Comparison of ENCODE assay signal across 8 cellular contexts in genomic region chr19:43983544-43983911, GRCh38. TPM values are rescaled to one million over a fixed set of nuclear protein-coding genes. Genes with fewer than 3 reads are reported as not detected.
DNase-seq lines count a peak whose midpoint lies in the region; ATAC-seq and TF ChIP-seq lines count a peak whose summit lies in the region.

No MANE protein-coding gene starts in this region.

- no TSS peak for BruUV-seq in OCI-LY7 (replicated peaks; lab: Mats Ljungman, UMichigan)

- H3K4me1 Mint-ChIP-seq in central memory CD8-positive, alpha-beta T cell: peaks cover 8% of the 10 kb centered on the region

- WGBS in ovary, 3 donors: 70 to 82% (median 79%) methylated on average over 2 of the region's 2 CpGs

- POLR2A ChIA-PET in OCI-LY7 (lab: Charles Lee): no interaction called here

- no peaks in the 10 kb centered on the region for H3K9me3 ChIP-seq in ovary
- no peaks in the 10 kb centered on the region for H3K9me3 ChIP-seq in OCI-LY7 (ENCODE audit: low read length)

- CTCF ChIA-PET in OCI-LY7 (lab: Charles Lee; ENCODE audit: unreplicated experiment): no interaction called here

- no peaks in the 10 kb centered on the region for H3K27me3 ChIP-seq in ovary

- H3K79me2 ChIP-seq in OCI-LY7 (ENCODE audit: insufficient read depth, low read depth, low read length): no peaks in the 10 kb centered on the region

- H3K4me2 ChIP-seq in OCI-LY7 (ENCODE audit: low read length): no peak overlapping the region

- H3K4me1 ChIP-seq in ovary (ENCODE audit: insufficient read depth): no peaks in the 10 kb centered on the region
- no peaks in the 10 kb centered on the region for H3K4me1 ChIP-seq in OCI-LY7 (ENCODE audit: insufficient read depth, low read length, poor library complexity, severe bottlenecking)

- H4K20me1 ChIP-seq in OCI-LY7 (ENCODE audit: insufficient read depth, low read length): no peaks in the 10 kb centered on the region

- TF ChIP-seq EP300 in ovary (IDR thresholded peaks at IDR 0.05): no peak

- TF ChIP-seq POLR2A in ovary (IDR thresholded peaks at IDR 0.05): no peak

- H2AFZ ChIP-seq in OCI-LY7 (ENCODE audit: low read length): no peak overlapping the region

- H3K27me3 Mint-ChIP-seq in central memory CD8-positive, alpha-beta T cell: no peaks in the 10 kb centered on the region

- peak; percentile 16 for ATAC-seq in HG03196 (IDR thresholded peaks at IDR 0.05; ENCODE audit: unreplicated experiment)
- no peak for ATAC-seq in central memory CD8-positive, alpha-beta T cell (replicated peaks; ENCODE audit: extremely low read depth, poor library complexity, severe bottlenecking)

- H3K27ac Mint-ChIP-seq in central memory CD8-positive, alpha-beta T cell (ENCODE audit: low read depth): peak overlapping the region; percentile 75

- intact Hi-C loops in ovary (cut with DNase I) (no loop called here), OCI-LY7 (cut with micrococcal nuclease; ENCODE audit: unreplicated experiment) (no loop called here)

- H3K36me3 ChIP-seq in ovary: no peaks in the 10 kb centered on the region
- no peaks in the 10 kb centered on the region for H3K36me3 ChIP-seq in OCI-LY7 (ENCODE audit: insufficient read depth, low read length)

- DNase-seq in central memory CD8-positive, alpha-beta T cell (ENCODE audit: low spot score in 2 of 2): no peak
- DNase-seq in ovary: no peak
- DNase-seq in NCI-H748 treated with DMSO at 0.1 percent for 48 hours (lab: John Stamatoyannopoulos, UW): no peak
- DNase-seq in substantia nigra (lab: John Stamatoyannopoulos, UW): no peak
- no peak for DNase-seq in OCI-LY7 (ENCODE audit: low spot score)
- DNase-seq in NCI-H2171 treated with DMSO at 0.1 percent for 48 hours (lab: John Stamatoyannopoulos, UW): no peak

- H3K9me2 ChIP-seq in OCI-LY7 (ENCODE audit: insufficient read depth, low read length): no peaks in the 10 kb centered on the region

- H3K4me3 ChIP-seq in GM08714 (ENCODE audit: low read length) (peak overlapping the region; percentile 83; the same call in 1 of the 2 replicates), ovary (peak overlapping the region; percentile 71), OCI-LY7 (ENCODE audit: low read depth, low read length, poor library complexity, severe bottlenecking) (no peak overlapping the region)

- no peak overlapping the region for H3K27ac ChIP-seq in ovary
- H3K27ac ChIP-seq in substantia nigra (ENCODE audit: low read depth, low read length, poor library complexity, severe bottlenecking): no peak overlapping the region
- no peak overlapping the region for H3K27ac ChIP-seq in OCI-LY7 (ENCODE audit: low read depth, low read length, poor library complexity, severe bottlenecking)

- H3K36me3 Mint-ChIP-seq in central memory CD8-positive, alpha-beta T cell (ENCODE audit: insufficient read depth): peaks cover 2% of the 10 kb centered on the region

- H3K4me3 Mint-ChIP-seq in central memory CD8-positive, alpha-beta T cell: peak overlapping the region; percentile 89

- H3K9me3 Mint-ChIP-seq in central memory CD8-positive, alpha-beta T cell: peaks cover 1% of the 10 kb centered on the region

- TF ChIP-seq CTCF in ovary (IDR thresholded peaks at IDR 0.05) (no peak), OCI-LY7 (conservative IDR thresholded peaks at IDR 0.05; ENCODE audit: low read length) (no peak)

RNA-seq across cellular contexts. Expression of gene ZNF155, which starts 0.5 kb away (rescaled TPM):
- 10 to 100 TPM in 5 of 7 donors, 1 to 10 TPM in 2; 3.7 to 13.2 (median 10.7) TPM for total RNA-seq in ovary
- 1 to 10 TPM; 6.4 to 9.7 TPM for polyA plus RNA-seq in ovary
- total RNA-seq in OCI-LY7 (2014; rRNA removed; shearing (Covaris generic)): not detected in 2 replicates
- not detected in 2 replicates for total RNA-seq in OCI-LY7 (2022)

RNA-seq across cellular contexts. Expression of gene ZNF230, which starts 19.2 kb away (rescaled TPM):
- 10 to 100 TPM in 1 of 7 donors, 1 to 10 TPM in 6; 2.6 to 11.2 (median 4.4) TPM for total RNA-seq in ovary
- 1 to 10 TPM; 3.5 to 4.1 TPM for polyA plus RNA-seq in ovary
- 1.7 and 1.8 TPM in 2 replicates for total RNA-seq in OCI-LY7 (2014; rRNA removed; shearing (Covaris generic))
- 1.6 and 2.8 TPM in 2 replicates for total RNA-seq in OCI-LY7 (2022)

RNA-seq across cellular contexts. Expression of gene ZNF221, which starts 32.5 kb away (rescaled TPM):
- 10 to 100 TPM in 1 of 7 donors, 1 to 10 TPM in 6; 2.2 to 11.5 (median 8.0) TPM for total RNA-seq in ovary
- 1 to 10 TPM; 2.3 to 3.3 TPM for polyA plus RNA-seq in ovary
- 0.21 and 0.28 TPM in 2 replicates for total RNA-seq in OCI-LY7 (2014; rRNA removed; shearing (Covaris generic))
- total RNA-seq in OCI-LY7 (2022): not detected in 2 replicates

RNA-seq across cellular contexts. Expression of gene ZNF222, which starts 41.7 kb away (rescaled TPM):
- total RNA-seq in ovary (1 to 10 TPM; 3.3 to 6.0 (median 4.1) TPM), OCI-LY7 (2022) (not detected in 2 replicates)
- 1 to 10 TPM; 4.8 to 4.9 TPM for polyA plus RNA-seq in ovary
- total RNA-seq in OCI-LY7 (2014; rRNA removed; shearing (Covaris generic)): not detected in 2 replicates

RNA-seq across cellular contexts. Expression of gene ZNF45, which starts 48.4 kb away (rescaled TPM):
- total RNA-seq in ovary (10 to 100 TPM in 5 of 7 donors, 1 to 10 TPM in 2; 8.3 to 18.8 (median 15.1) TPM), OCI-LY7 (2022) (9.7 and 12.7 TPM in 2 replicates)
- polyA plus RNA-seq in ovary: 10 to 100 TPM in 1 of 2 donors, 1 to 10 TPM in 1; 7.0 to 13.4 TPM
- 14.5 and 15.3 TPM in 2 replicates for total RNA-seq in OCI-LY7 (2014; rRNA removed; shearing (Covaris generic))
